In genomic region chr10:102795453-102796406, GRCh38 we compare ENCODE assay signal across 9 cellular contexts. TPM values are rescaled to one million over a fixed set of nuclear protein-coding genes. Genes with fewer than 3 reads are reported as not detected.
DNase-seq lines count a peak whose midpoint lies in the region; ATAC-seq, FAIRE-seq and TF ChIP-seq lines count a peak whose summit lies in the region.
"Had no signal": no experiment of that assay in that cellular context is flagged by ENCODE, and none has a peak within 500 bp of the region (broad histone marks: within the 10 kb centered on the region; RNA-seq: fewer than 3 reads in every experiment).

No MANE protein-coding gene starts in this region.

- peaks cover 39% of the 10 kb centered on the region for H3K36me3 Mint-ChIP-seq in stimulated activated effector memory CD8-positive, alpha-beta T cell treated with anti-CD3 and anti-CD28 coated beads, Interleukin-12 subunit alpha, Interleukin-12 subunit beta, amount 100 ng/mL, for 72 hours
- H3K36me3 Mint-ChIP-seq in glutamatergic neuron (ENCODE audit: unreplicated experiment), result no peaks in the 10 kb centered on the region

- H3K9me3 ChIP-seq in duodenal mucosa (ENCODE audit: control insufficient read depth in 1 of 2, low read length in 2 of 2), result no peaks in the 10 kb centered on the region
- no peaks in the 10 kb centered on the region for H3K9me3 ChIP-seq in effector memory CD4-positive, alpha-beta T cell (ENCODE audit: control insufficient read depth, low read length)

- peaks cover 14 to 28% of the 10 kb centered on the region in 2 donors for H3K36me3 ChIP-seq in duodenal mucosa (ENCODE audit: control insufficient read depth in 1 of 2, insufficient read depth in 2 of 2, low read length in 2 of 2)
- peaks cover 29% of the 10 kb centered on the region for H3K36me3 ChIP-seq in effector memory CD4-positive, alpha-beta T cell (ENCODE audit: control insufficient read depth, insufficient read depth, low read length)

- FAIRE-seq in HTR-8/SVneo (lab: Jason Lieb, UNC), result no peak
- FAIRE-seq: K562 had no signal

- peaks cover 14 to 23% of the 10 kb centered on the region in 2 donors for H3K4me1 ChIP-seq in duodenal mucosa (ENCODE audit: control insufficient read depth in 1 of 2, insufficient read depth in 2 of 2, low read length in 2 of 2)
- H3K4me1 ChIP-seq in effector memory CD4-positive, alpha-beta T cell (ENCODE audit: control insufficient read depth, insufficient read depth, low read length, poor library complexity, severe bottlenecking), result peaks cover 12% of the 10 kb centered on the region

- H3K27ac ChIP-seq in duodenal mucosa (ENCODE audit: low read depth, low read length), result peak overlapping the region; percentile 30
- H3K27ac ChIP-seq in effector memory CD4-positive, alpha-beta T cell (ENCODE audit: insufficient read depth, low read length, poor library complexity, severe bottlenecking), result no peak overlapping the region

- H3K9ac ChIP-seq in duodenal mucosa (ENCODE audit: low read depth in 1 of 2, low read length in 2 of 2), result no peak overlapping the region

- peaks cover 2% of the 10 kb centered on the region for H3K27me3 Mint-ChIP-seq in glutamatergic neuron (ENCODE audit: unreplicated experiment)

- ATAC-seq in GM21360 (IDR thresholded peaks at IDR 0.05; ENCODE audit: unreplicated experiment) (peak; percentile 20), HG03280 (IDR thresholded peaks at IDR 0.05; ENCODE audit: unreplicated experiment) (peak; percentile 27)
- no peak for ATAC-seq in stimulated activated effector memory CD8-positive, alpha-beta T cell treated with anti-CD3 and anti-CD28 coated beads, Interleukin-12 subunit alpha, Interleukin-12 subunit beta, amount 100 ng/mL, for 72 hours

- no peak overlapping the region for H3K4me3 ChIP-seq in duodenal mucosa (ENCODE audit: low read depth in 1 of 2, low read length in 2 of 2)
- no peak overlapping the region for H3K4me3 ChIP-seq in effector memory CD4-positive, alpha-beta T cell (ENCODE audit: insufficient read depth, low read depth, low read length, poor library complexity, severe bottlenecking)
- H3K4me3 ChIP-seq: K562 had no signal

- H3K27ac Mint-ChIP-seq in stimulated activated effector memory CD8-positive, alpha-beta T cell treated with anti-CD3 and anti-CD28 coated beads, Interleukin-12 subunit alpha, Interleukin-12 subunit beta, amount 100 ng/mL, for 72 hours, result peak overlapping the region; percentile 76
- no peak overlapping the region for H3K27ac Mint-ChIP-seq in glutamatergic neuron (ENCODE audit: unreplicated experiment)

- DNase-seq in stimulated activated effector memory CD8-positive, alpha-beta T cell treated with anti-CD3 and anti-CD28 coated beads, Interleukin-12 subunit alpha, Interleukin-12 subunit beta, amount 100 ng/mL, for 72 hours (ENCODE audit: low spot score in 2 of 2), result no peak
- DNase-seq in HTR-8/SVneo (ENCODE audit: insufficient read length, low spot score) (no peak), glutamatergic neuron (no peak), SIG-M5 (lab: John Stamatoyannopoulos, UW) (no peak)
- no peak for DNase-seq in effector memory CD4-positive, alpha-beta T cell

- no peaks in the 10 kb centered on the region for H3K9me3 Mint-ChIP-seq in stimulated activated effector memory CD8-positive, alpha-beta T cell treated with anti-CD3 and anti-CD28 coated beads, Interleukin-12 subunit alpha, Interleukin-12 subunit beta, amount 100 ng/mL, for 72 hours
- H3K9me3 Mint-ChIP-seq in glutamatergic neuron (ENCODE audit: unreplicated experiment), result no peaks in the 10 kb centered on the region

- no peak for TF ChIP-seq CTCF in glutamatergic neuron (IDR thresholded peaks at IDR 0.05; ENCODE audit: partially characterized antibody, unreplicated experiment)

- peaks cover 18% of the 10 kb centered on the region for H3K4me1 Mint-ChIP-seq in stimulated activated effector memory CD8-positive, alpha-beta T cell treated with anti-CD3 and anti-CD28 coated beads, Interleukin-12 subunit alpha, Interleukin-12 subunit beta, amount 100 ng/mL, for 72 hours
- H3K4me1 Mint-ChIP-seq in glutamatergic neuron (ENCODE audit: low read depth, unreplicated experiment), result peaks cover 4% of the 10 kb centered on the region

- H3K4me3 Mint-ChIP-seq in stimulated activated effector memory CD8-positive, alpha-beta T cell treated with anti-CD3 and anti-CD28 coated beads, Interleukin-12 subunit alpha, Interleukin-12 subunit beta, amount 100 ng/mL, for 72 hours, result peak overlapping the region; percentile 10
- no peak overlapping the region for H3K4me3 Mint-ChIP-seq in glutamatergic neuron (ENCODE audit: unreplicated experiment)

- H3K27me3 ChIP-seq in duodenal mucosa (ENCODE audit: control insufficient read depth in 1 of 2, insufficient read depth in 2 of 2, low read length in 2 of 2), result no peaks in the 10 kb centered on the region
- H3K27me3 ChIP-seq in effector memory CD4-positive, alpha-beta T cell (replicated peaks; ENCODE audit: control insufficient read depth, insufficient read depth, low read length, poor library complexity, severe bottlenecking), result no peaks in the 10 kb centered on the region

RNA-seq across cellular contexts. Expression of gene CYP17A1, which starts 41.5 kb away (rescaled TPM):
- not detected for total RNA-seq in glutamatergic neuron (ENCODE audit: unreplicated experiment)

RNA-seq across cellular contexts. Expression of gene WBP1L, which starts 52.0 kb away (rescaled TPM):
- 29.6 TPM for total RNA-seq in glutamatergic neuron (ENCODE audit: unreplicated experiment)

RNA-seq across cellular contexts. Expression of gene BORCS7, which starts 58.3 kb away (rescaled TPM):
- total RNA-seq in glutamatergic neuron (ENCODE audit: unreplicated experiment), result 9.2 TPM
